In genomic region chr15:78637776-78638435, GRCh38 we compare ENCODE assay signal across 16 cellular contexts. TPM values are rescaled to one million over a fixed set of nuclear protein-coding genes. Genes with fewer than 3 reads are reported as not detected.
A peak's percentile ranks its signal among the peaks of the same experiment; 100 is the strongest.
DNase-seq lines count a peak whose midpoint lies in the region; ATAC-seq, FAIRE-seq and TF ChIP-seq lines count a peak whose summit lies in the region.
"Had no signal": no experiment of that assay in that cellular context is flagged by ENCODE, and none has a peak within 500 bp of the region (broad histone marks: within the 10 kb centered on the region; RNA-seq: fewer than 3 reads in every experiment).

No MANE protein-coding gene starts in this region.

- H3K27ac Mint-ChIP-seq in endodermal cell = no peak overlapping the region
- H3K27ac Mint-ChIP-seq in CD8-positive, alpha-beta memory T cell = no peak overlapping the region
- H3K27ac Mint-ChIP-seq: CD8-positive, alpha-beta T cell; GM23338 had no signal

- no peaks in the 10 kb centered on the region for H3K36me3 Mint-ChIP-seq in endodermal cell (ENCODE audit: low read depth)
- H3K36me3 Mint-ChIP-seq in CD8-positive, alpha-beta memory T cell = no peaks in the 10 kb centered on the region
- H3K36me3 Mint-ChIP-seq: CD8-positive, alpha-beta T cell had no signal

- no peak for ATAC-seq in GM21723 (IDR thresholded peaks at IDR 0.05; ENCODE audit: unreplicated experiment)

- TF ChIP-seq CTCF in BE2C (IDR thresholded peaks at IDR 0.05; ENCODE audit: low read depth, low read length) = no peak
- no peak for TF ChIP-seq CTCF in endodermal cell (conservative IDR thresholded peaks at IDR 0.05)

- H3K4me1 ChIP-seq in BE2C = peaks cover 26% of the 10 kb centered on the region
- no peaks in the 10 kb centered on the region for H3K4me1 ChIP-seq in endodermal cell (ENCODE audit: control insufficient read depth, insufficient read depth, low read length)
- peaks cover 5% of the 10 kb centered on the region for H3K4me1 ChIP-seq in CD8-positive, alpha-beta memory T cell (ENCODE audit: insufficient read depth, low read length)

- no peak overlapping the region for H3K9ac ChIP-seq in endodermal cell (ENCODE audit: extremely low read depth, low read length, poor library complexity, severe bottlenecking)

- no peaks in the 10 kb centered on the region for H3K4me1 Mint-ChIP-seq in endodermal cell
- peaks cover 5 to 11% (median 5%) of the 10 kb centered on the region in 3 donors for H3K4me1 Mint-ChIP-seq in CD8-positive, alpha-beta memory T cell

- POLR2A ChIA-PET in CD8-positive, alpha-beta memory T cell (lab: Charles Lee) = no interaction called here

- H3K9me3 ChIP-seq in BE2C (no peaks in the 10 kb centered on the region), endodermal cell (ENCODE audit: control insufficient read depth, low read length) (peaks cover 7% of the 10 kb centered on the region)
- H3K9me3 ChIP-seq in CD8-positive, alpha-beta memory T cell (ENCODE audit: low read length) = no peaks in the 10 kb centered on the region

- no peaks in the 10 kb centered on the region for H3K27me3 ChIP-seq in BE2C
- H3K27me3 ChIP-seq in endodermal cell (ENCODE audit: control insufficient read depth, insufficient read depth, low read length, poor library complexity, severe bottlenecking) = peaks cover 11% of the 10 kb centered on the region
- peaks cover 8% of the 10 kb centered on the region for H3K27me3 ChIP-seq in CD8-positive, alpha-beta memory T cell (ENCODE audit: insufficient read depth, low read length, poor library complexity, severe bottlenecking)

- no peak for TF ChIP-seq POLR2A in GM12892 (IDR thresholded peaks at IDR 0.05; ENCODE audit: low read depth, low read length)

- peak overlapping the region; percentile 49 for H3K27ac ChIP-seq in endodermal cell (ENCODE audit: low read depth, low read length)
- no peak overlapping the region for H3K27ac ChIP-seq in CD8-positive, alpha-beta memory T cell (ENCODE audit: low read depth, low read length)

- CTCF ChIA-PET in CD8-positive, alpha-beta memory T cell (lab: Charles Lee) = interaction anchor here (1.2 kb wide), 1 partner anchor 13 kb away, joined by 3 read pairs; no protein-coding TSS in a partner anchor

- H3K36me3 ChIP-seq in BE2C (peaks cover 37% of the 10 kb centered on the region), endodermal cell (ENCODE audit: control insufficient read depth, insufficient read depth, low read length) (no peaks in the 10 kb centered on the region)
- H3K36me3 ChIP-seq in CD8-positive, alpha-beta memory T cell (ENCODE audit: insufficient read depth, low read length) = no peaks in the 10 kb centered on the region

- peaks cover 12% of the 10 kb centered on the region for H3K9me3 Mint-ChIP-seq in endodermal cell
- H3K9me3 Mint-ChIP-seq in CD8-positive, alpha-beta memory T cell = peaks cover 2 to 7% (median 6%) of the 10 kb centered on the region in 5 donors
- H3K9me3 Mint-ChIP-seq: GM23338 had no signal

- peaks cover 9% of the 10 kb centered on the region for H3K27me3 Mint-ChIP-seq in endodermal cell (ENCODE audit: insufficient read depth)
- peaks cover 20 to 43% of the 10 kb centered on the region in 2 donors for H3K27me3 Mint-ChIP-seq in CD8-positive, alpha-beta memory T cell

- DNase-seq in BE2C (peak; percentile 74), D341Med (ENCODE audit: low spot score) (peak; percentile 32), NCI-H2171 treated with DMSO at 0.1 percent for 48 hours (lab: John Stamatoyannopoulos, UW) (peak; percentile 90), endodermal cell (no peak), GM12892 (ENCODE audit: insufficient read length) (no peak), urothelium cell line (ENCODE audit: low spot score) (no peak)
- no peak for DNase-seq in CD8-positive, alpha-beta memory T cell
- DNase-seq: NCI-H187 treated with DMSO at 0.1 percent for 48 hours had no signal

- FAIRE-seq in GM12892 (lab: Jason Lieb, UNC) (no peak), urothelium cell line (lab: Jason Lieb, UNC) (no peak)
- FAIRE-seq: G401.6, HTR-8/SVneo had no signal

- WGBS in endodermal cell (ENCODE audit: insufficient coverage in 1 of 2, insufficient read length in 1 of 2), 2 experiments = 84 to 100% methylated on average over 2 to 4 of the region's 4 CpGs

- no peak overlapping the region for H3K4me3 Mint-ChIP-seq in endodermal cell
- H3K4me3 Mint-ChIP-seq in CD8-positive, alpha-beta memory T cell = no peak overlapping the region
- H3K4me3 Mint-ChIP-seq: CD8-positive, alpha-beta T cell; GM23338 had no signal

- H3K4me3 ChIP-seq in BE2C (ENCODE audit: low read depth, low read length) (no peak overlapping the region), endodermal cell (ENCODE audit: low read length) (no peak overlapping the region)
- H3K4me3 ChIP-seq in CD8-positive, alpha-beta memory T cell (ENCODE audit: low read length) = no peak overlapping the region
- H3K4me3 ChIP-seq: GM23338 had no signal

RNA-seq across cellular contexts. Expression of gene CHRNB4, which starts 3.1 kb away (rescaled TPM):
- 20.5 TPM for polyA plus RNA-seq in BE2C (2012; ENCODE audit: insufficient read depth, insufficient read length, low read depth)
- total RNA-seq in endodermal cell = under 1 TPM; 0.22 to 0.70 TPM
- 6.2 TPM for polyA plus RNA-seq in endodermal cell (2013, experiment 1 of 2)
- 6.3 TPM for polyA plus RNA-seq in endodermal cell (2013, experiment 2 of 2)
- polyA plus RNA-seq in GM12892 (2012; ENCODE audit: missing spikeins) = not detected
- total RNA-seq in CD8-positive, alpha-beta memory T cell = not detected
- polyA plus RNA-seq in CD8-positive, alpha-beta memory T cell = not detected
- total RNA-seq: CD8-positive, alpha-beta T cell; PC-3 had no signal
- polyA plus RNA-seq: AG04450, BJ had no signal

RNA-seq across cellular contexts. Expression of gene CHRNA3, which starts 17.1 kb away (rescaled TPM):
- 254 TPM for polyA plus RNA-seq in BE2C (2012; ENCODE audit: insufficient read depth, insufficient read length, low read depth)
- total RNA-seq in endodermal cell = 1 to 10 TPM; 1.6 to 3.7 TPM
- polyA plus RNA-seq in endodermal cell (2013, experiment 1 of 2) = 9.0 TPM
- polyA plus RNA-seq in endodermal cell (2013, experiment 2 of 2) = 8.4 TPM
- 0.57 TPM for polyA plus RNA-seq in GM12892 (2012; ENCODE audit: missing spikeins)
- not detected for total RNA-seq in CD8-positive, alpha-beta memory T cell
- polyA plus RNA-seq in CD8-positive, alpha-beta memory T cell = not detected
- total RNA-seq: CD8-positive, alpha-beta T cell; PC-3 had no signal
- polyA plus RNA-seq: AG04450, BJ had no signal

Comparison
In these comparisons a context has a peak if more than half of its experiments do, and no peak if none do; other contexts are left out.
1. DNase-seq: peak in BE2C (single experiment), D341Med (single experiment) and NCI-H2171 treated with DMSO at 0.1 percent for 48 hours (single experiment); none in endodermal cell (single experiment), GM12892 (single experiment), urothelium cell line (single experiment) and CD8-positive, alpha-beta memory T cell (0 of 5).